Comparison of ENCODE assay signal across 1 cellular context in the genomic region with DNA sequence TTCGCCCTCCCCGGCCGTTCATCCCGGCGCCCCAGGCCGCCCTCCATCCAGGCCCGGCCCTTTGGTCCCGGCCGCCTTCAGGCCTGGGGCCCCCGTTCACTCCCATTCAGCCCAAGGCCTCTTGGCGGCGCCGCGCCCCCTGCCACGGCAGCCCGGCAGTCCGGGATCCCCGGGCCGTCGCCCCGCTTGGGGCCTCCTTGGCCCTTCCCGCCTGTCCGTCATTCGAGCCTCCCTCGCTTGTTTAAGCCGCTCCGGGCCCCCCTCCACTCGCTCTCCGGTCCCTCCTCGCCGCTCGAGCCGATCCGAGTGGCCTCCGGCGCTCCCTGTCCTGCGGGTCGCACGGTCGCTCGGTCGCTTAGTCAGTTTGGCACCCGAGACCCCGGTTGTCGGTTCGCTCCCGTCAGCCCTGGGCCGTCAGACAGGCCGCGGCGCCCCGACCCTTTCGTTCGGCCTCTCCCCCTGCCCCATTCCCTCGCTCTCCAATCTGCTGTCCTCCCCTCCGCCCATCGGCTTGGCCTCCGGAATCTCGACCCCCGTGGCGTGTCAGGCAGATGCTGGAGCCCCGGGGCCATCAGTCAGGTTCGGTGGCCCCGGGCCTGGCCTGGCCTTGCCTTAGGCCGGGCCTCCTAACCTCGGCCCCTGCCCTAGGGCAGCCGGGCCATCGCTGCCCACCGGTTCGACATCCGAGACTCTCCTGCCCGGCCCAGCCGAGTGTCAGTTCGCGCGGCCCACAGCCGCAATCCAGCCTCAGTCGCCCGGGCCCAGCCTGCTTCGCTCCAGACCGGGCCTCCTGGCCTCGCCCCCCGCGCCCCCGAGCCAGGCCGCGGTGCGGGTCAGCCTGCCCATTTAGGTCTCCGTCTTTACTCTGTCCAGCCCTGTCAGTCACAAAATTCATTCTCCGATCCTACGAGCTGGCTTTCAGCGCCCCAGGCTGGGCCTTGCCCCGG.
TF ChIP-seq lines count a peak whose summit lies in the region.

No MANE protein-coding gene starts in this region.

TF ChIP-seq in HepG2, 621 proteins besides CTCF, POLR2A, EP300 and RAD21 (continued from another document and continues in another):
- TF ChIP-seq, protein P1, sequence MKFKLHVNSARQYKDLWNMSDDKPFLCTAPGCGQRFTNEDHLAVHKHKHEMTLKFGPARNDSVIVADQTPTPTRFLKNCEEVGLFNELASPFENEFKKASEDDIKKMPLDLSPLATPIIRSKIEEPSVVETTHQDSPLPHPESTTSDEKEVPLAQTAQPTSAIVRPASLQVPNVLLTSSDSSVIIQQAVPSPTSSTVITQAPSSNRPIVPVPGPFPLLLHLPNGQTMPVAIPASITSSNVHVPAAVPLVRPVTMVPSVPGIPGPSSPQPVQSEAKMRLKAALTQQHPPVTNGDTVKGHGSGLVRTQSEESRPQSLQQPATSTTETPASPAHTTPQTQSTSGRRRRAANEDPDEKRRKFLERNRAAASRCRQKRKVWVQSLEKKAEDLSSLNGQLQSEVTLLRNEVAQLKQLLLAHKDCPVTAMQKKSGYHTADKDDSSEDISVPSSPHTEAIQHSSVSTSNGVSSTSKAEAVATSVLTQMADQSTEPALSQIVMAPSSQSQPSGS (CRISPR knock-in tag; IDR thresholded peaks at IDR 0.05): 0 out of 2 replicates have a peak, but pooled peaks have one; percentile 11
- TF ChIP-seq BCL6 (CRISPR knock-in tag; IDR thresholded peaks at IDR 0.05) (0 out of 2 replicates have a peak, but pooled peaks have one; percentile 5), ZNF30 (CRISPR knock-in tag; IDR thresholded peaks at IDR 0.05) (peak; percentile 55; the same call in 1 of the 2 replicates), SKI (IDR thresholded peaks at IDR 0.05; ENCODE audit: partially characterized antibody) (no peak), HOXA7 (CRISPR knock-in tag; IDR thresholded peaks at IDR 0.05) (0 out of 2 replicates have a peak, but pooled peaks have one; percentile 30), ZNF7 (CRISPR knock-in tag; IDR thresholded peaks at IDR 0.05) (no peak; the same call in none of the 2 replicates), NR2C2 (CRISPR knock-in tag; IDR thresholded peaks at IDR 0.05; ENCODE audit: borderline replicate concordance) (no peak; the same call in 1 of the 2 replicates), SMARCC2 (IDR thresholded peaks at IDR 0.05) (no peak), ZNF251 (CRISPR knock-in tag; IDR thresholded peaks at IDR 0.05) (no peak), EED (CRISPR knock-in tag; IDR thresholded peaks at IDR 0.05) (peak; percentile 19; the same call in 1 of the 2 replicates), CBFB (CRISPR knock-in tag; IDR thresholded peaks at IDR 0.05) (0 out of 2 replicates have a peak, but pooled peaks have one; percentile 40), NONO (IDR thresholded peaks at IDR 0.05) (no peak), NONO (CRISPR knock-in tag; conservative IDR thresholded peaks at IDR 0.05) (0 out of 2 replicates have a peak, but pooled peaks have one; percentile 45), ZNF12 (CRISPR knock-in tag; IDR thresholded peaks at IDR 0.05) (0 out of 2 replicates have a peak, but pooled peaks have one; percentile 1), ZNF430 (CRISPR knock-in tag; IDR thresholded peaks at IDR 0.05) (no peak), HHEX (CRISPR knock-in tag; IDR thresholded peaks at IDR 0.05) (no peak), ZNF703 (CRISPR knock-in tag; IDR thresholded peaks at IDR 0.05; ENCODE audit: borderline replicate concordance) (peak; percentile 19; the same call in 1 of the 2 replicates), MED13 (CRISPR knock-in tag; IDR thresholded peaks at IDR 0.05) (peak; percentile 52; the same call in 1 of the 2 replicates), ZNF33B (CRISPR knock-in tag; IDR thresholded peaks at IDR 0.05) (no peak), SCMH1 (CRISPR knock-in tag; IDR thresholded peaks at IDR 0.05; ENCODE audit: borderline replicate concordance) (no peak), BORCS8-MEF2B (CRISPR knock-in tag; IDR thresholded peaks at IDR 0.05) (peak; percentile 16; the same call in 1 of the 2 replicates), MAFG (CRISPR knock-in tag; IDR thresholded peaks at IDR 0.05) (no peak), CBX1 (IDR thresholded peaks at IDR 0.05; ENCODE audit: low read depth) (peak; percentile 1), ZNF205 (CRISPR knock-in tag; IDR thresholded peaks at IDR 0.05) (0 out of 2 replicates have a peak, but pooled peaks have one; percentile 14), PRPF4 (IDR thresholded peaks at IDR 0.05; ENCODE audit: low read depth, low read length, poor library complexity, severe bottlenecking) (no peak), NFE2L2 (IDR thresholded peaks at IDR 0.05; ENCODE audit: low read length) (no peak), ZNF24 (IDR thresholded peaks at IDR 0.05) (no peak), MIXL1 (CRISPR knock-in tag; IDR thresholded peaks at IDR 0.05) (0 out of 2 replicates have a peak, but pooled peaks have one; percentile 8), MXI1 (IDR thresholded peaks at IDR 0.05; ENCODE audit: borderline replicate concordance, low read depth, low read length) (no peak), HNRNPL (IDR thresholded peaks at IDR 0.05; ENCODE audit: low read depth, low read length) (no peak), ZSCAN12 (CRISPR knock-in tag; IDR thresholded peaks at IDR 0.05) (peak; percentile 51; the same call in 1 of the 2 replicates), SRF (IDR thresholded peaks at IDR 0.05; ENCODE audit: low read depth, low read length) (no peak), ZNF143 (CRISPR knock-in tag; IDR thresholded peaks at IDR 0.05) (peak; percentile 22; the same call in 1 of the 2 replicates), ZNF737 (CRISPR knock-in tag; IDR thresholded peaks at IDR 0.05; ENCODE audit: borderline replicate concordance) (0 out of 2 replicates have a peak, but pooled peaks have one; percentile 75), NFRKB (IDR thresholded peaks at IDR 0.05) (no peak)
- TF ChIP-seq, protein P2, sequence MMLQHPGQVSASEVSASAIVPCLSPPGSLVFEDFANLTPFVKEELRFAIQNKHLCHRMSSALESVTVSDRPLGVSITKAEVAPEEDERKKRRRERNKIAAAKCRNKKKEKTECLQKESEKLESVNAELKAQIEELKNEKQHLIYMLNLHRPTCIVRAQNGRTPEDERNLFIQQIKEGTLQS (CRISPR knock-in tag; IDR thresholded peaks at IDR 0.05): 0 out of 2 replicates have a peak, but pooled peaks have one; percentile 40
- TF ChIP-seq, protein P3, sequence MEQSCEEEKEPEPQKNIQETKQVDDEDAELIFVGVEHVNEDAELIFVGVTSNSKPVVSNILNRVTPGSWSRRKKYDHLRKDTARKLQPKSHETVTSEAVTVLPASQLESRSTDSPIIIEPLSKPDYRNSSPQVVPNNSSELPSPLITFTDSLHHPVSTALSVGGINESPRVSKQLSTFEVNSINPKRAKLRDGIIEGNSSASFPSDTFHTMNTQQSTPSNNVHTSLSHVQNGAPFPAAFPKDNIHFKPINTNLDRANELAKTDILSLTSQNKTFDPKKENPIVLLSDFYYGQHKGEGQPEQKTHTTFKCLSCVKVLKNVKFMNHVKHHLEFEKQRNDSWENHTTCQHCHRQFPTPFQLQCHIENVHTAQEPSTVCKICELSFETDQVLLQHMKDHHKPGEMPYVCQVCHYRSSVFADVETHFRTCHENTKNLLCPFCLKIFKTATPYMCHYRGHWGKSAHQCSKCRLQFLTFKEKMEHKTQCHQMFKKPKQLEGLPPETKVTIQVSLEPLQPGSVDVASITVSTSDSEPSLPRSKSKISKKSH (CRISPR knock-in tag; IDR thresholded peaks at IDR 0.05; ENCODE audit: borderline replicate concordance): no peak
- TF ChIP-seq, protein P4, sequence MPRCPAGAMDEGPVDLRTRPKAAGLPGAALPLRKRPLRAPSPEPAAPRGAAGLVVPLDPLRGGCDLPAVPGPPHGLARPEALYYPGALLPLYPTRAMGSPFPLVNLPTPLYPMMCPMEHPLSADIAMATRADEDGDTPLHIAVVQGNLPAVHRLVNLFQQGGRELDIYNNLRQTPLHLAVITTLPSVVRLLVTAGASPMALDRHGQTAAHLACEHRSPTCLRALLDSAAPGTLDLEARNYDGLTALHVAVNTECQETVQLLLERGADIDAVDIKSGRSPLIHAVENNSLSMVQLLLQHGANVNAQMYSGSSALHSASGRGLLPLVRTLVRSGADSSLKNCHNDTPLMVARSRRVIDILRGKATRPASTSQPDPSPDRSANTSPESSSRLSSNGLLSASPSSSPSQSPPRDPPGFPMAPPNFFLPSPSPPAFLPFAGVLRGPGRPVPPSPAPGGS (CRISPR knock-in tag; IDR thresholded peaks at IDR 0.05): peak; percentile 3; the same call in 1 of the 2 replicates
- TF ChIP-seq, protein P5, sequence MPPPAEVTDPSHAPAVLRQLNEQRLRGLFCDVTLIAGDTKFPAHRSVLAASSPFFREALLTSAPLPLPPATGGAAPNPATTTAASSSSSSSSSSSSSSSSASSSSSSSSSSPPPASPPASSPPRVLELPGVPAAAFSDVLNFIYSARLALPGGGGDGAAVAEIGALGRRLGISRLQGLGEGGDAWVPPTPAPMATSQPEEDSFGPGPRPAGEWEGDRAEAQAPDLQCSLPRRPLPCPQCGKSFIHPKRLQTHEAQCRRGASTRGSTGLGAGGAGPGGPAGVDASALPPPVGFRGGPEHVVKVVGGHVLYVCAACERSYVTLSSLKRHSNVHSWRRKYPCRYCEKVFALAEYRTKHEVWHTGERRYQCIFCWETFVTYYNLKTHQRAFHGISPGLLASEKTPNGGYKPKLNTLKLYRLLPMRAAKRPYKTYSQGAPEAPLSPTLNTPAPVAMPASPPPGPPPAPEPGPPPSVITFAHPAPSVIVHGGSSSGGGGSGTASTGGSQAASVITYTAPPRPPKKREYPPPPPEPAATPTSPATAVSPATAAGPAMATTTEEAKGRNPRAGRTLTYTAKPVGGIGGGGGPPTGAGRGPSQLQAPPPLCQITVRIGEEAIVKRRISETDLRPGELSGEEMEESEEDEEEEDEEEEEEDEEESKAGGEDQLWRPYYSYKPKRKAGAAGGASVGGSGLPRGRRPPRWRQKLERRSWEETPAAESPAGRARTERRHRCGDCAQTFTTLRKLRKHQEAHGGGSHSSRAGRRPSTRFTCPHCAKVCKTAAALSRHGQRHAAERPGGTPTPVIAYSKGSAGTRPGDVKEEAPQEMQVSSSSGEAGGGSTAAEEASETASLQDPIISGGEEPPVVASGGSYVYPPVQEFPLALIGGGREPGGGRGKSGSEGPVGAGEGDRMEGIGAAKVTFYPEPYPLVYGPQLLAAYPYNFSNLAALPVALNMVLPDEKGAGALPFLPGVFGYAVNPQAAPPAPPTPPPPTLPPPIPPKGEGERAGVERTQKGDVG (CRISPR knock-in tag; IDR thresholded peaks at IDR 0.05; ENCODE audit: borderline replicate concordance): no peak
- TF ChIP-seq, protein P6, sequence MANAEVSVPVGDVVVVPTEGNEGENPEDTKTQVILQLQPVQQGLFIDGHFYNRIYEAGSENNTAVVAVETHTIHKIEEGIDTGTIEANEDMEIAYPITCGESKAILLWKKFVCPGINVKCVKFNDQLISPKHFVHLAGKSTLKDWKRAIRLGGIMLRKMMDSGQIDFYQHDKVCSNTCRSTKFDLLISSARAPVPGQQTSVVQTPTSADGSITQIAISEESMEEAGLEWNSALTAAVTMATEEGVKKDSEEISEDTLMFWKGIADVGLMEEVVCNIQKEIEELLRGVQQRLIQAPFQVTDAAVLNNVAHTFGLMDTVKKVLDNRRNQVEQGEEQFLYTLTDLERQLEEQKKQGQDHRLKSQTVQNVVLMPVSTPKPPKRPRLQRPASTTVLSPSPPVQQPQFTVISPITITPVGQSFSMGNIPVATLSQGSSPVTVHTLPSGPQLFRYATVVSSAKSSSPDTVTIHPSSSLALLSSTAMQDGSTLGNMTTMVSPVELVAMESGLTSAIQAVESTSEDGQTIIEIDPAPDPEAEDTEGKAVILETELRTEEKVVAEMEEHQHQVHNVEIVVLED (CRISPR knock-in tag; IDR thresholded peaks at IDR 0.05; ENCODE audit: borderline replicate concordance): no peak
- TF ChIP-seq, protein P7, sequence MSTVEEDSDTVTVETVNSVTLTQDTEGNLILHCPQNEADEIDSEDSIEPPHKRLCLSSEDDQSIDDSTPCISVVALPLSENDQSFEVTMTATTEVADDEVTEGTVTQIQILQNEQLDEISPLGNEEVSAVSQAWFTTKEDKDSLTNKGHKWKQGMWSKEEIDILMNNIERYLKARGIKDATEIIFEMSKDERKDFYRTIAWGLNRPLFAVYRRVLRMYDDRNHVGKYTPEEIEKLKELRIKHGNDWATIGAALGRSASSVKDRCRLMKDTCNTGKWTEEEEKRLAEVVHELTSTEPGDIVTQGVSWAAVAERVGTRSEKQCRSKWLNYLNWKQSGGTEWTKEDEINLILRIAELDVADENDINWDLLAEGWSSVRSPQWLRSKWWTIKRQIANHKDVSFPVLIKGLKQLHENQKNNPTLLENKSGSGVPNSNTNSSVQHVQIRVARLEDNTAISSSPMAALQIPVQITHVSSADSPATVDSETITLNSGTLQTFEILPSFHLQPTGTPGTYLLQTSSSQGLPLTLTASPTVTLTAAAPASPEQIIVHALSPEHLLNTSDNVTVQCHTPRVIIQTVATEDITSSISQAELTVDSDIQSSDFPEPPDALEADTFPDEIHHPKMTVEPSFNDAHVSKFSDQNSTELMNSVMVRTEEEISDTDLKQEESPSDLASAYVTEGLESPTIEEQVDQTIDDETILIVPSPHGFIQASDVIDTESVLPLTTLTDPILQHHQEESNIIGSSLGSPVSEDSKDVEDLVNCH (CRISPR knock-in tag; IDR thresholded peaks at IDR 0.05): no peak
- TF ChIP-seq, protein P8, sequence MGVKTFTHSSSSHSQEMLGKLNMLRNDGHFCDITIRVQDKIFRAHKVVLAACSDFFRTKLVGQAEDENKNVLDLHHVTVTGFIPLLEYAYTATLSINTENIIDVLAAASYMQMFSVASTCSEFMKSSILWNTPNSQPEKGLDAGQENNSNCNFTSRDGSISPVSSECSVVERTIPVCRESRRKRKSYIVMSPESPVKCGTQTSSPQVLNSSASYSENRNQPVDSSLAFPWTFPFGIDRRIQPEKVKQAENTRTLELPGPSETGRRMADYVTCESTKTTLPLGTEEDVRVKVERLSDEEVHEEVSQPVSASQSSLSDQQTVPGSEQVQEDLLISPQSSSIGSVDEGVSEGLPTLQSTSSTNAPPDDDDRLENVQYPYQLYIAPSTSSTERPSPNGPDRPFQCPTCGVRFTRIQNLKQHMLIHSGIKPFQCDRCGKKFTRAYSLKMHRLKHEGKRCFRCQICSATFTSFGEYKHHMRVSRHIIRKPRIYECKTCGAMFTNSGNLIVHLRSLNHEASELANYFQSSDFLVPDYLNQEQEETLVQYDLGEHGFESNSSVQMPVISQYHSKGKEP (CRISPR knock-in tag; IDR thresholded peaks at IDR 0.05): no peak
- TF ChIP-seq, protein P9, sequence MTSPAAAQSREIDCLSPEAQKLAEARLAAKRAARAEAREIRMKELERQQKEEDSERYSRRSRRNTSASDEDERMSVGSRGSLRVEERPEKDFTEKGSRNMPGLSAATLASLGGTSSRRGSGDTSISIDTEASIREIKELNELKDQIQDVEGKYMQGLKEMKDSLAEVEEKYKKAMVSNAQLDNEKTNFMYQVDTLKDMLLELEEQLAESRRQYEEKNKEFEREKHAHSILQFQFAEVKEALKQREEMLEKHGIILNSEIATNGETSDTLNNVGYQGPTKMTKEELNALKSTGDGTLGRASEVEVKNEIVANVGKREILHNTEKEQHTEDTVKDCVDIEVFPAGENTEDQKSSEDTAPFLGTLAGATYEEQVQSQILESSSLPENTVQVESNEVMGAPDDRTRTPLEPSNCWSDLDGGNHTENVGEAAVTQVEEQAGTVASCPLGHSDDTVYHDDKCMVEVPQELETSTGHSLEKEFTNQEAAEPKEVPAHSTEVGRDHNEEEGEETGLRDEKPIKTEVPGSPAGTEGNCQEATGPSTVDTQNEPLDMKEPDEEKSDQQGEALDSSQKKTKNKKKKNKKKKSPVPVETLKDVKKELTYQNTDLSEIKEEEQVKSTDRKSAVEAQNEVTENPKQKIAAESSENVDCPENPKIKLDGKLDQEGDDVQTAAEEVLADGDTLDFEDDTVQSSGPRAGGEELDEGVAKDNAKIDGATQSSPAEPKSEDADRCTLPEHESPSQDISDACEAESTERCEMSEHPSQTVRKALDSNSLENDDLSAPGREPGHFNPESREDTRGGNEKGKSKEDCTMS (CRISPR knock-in tag; conservative IDR thresholded peaks at IDR 0.05): no peak
